ENCODE assay signal across 7 cellular contexts in the genomic region with DNA sequence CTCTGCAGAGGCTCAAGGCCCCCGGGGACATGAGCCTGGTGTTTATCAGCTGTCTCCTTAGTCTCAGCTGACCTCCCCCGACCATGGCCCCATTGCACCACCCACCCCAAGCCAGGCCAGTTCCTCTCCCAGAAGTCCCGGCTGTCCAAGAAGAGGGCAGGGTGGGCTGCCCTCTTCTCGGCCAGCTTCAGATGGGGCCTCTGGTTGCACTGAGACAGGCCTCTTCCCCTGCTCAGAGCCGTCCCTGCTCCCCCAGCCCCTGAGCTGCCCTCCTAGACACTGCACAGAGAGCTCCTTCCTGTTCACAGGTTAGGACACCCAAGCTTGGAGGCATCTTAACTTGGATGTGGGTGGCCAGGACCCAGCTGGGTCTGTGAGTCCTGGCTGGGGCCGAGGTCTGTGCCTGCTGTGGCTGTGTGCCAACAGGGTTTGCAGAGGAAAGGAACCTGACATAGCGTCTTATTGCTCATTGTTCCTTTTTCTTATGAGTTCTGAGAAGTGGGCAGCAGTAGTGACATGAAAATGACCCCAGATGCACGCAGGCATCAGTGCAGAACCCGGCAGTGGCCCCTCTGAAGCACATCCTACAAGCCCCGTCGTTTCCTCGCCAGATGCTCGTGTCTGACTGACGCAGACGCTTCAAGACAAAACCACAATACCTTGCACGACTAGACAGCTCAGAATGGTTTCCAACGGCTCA. TPM values are rescaled to one million over a fixed set of nuclear protein-coding genes. Genes with fewer than 3 reads are reported as not detected.
DNase-seq lines count a peak whose midpoint lies in the region; ATAC-seq, FAIRE-seq and TF ChIP-seq lines count a peak whose summit lies in the region.

No MANE protein-coding gene starts in this region.

- whole genome bisulfite sequencing in hepatocyte (ENCODE audit: low lambda C conversion rate, missing lambda C conversion rate) = 70% methylated on average over 17 of the region's 17 CpGs

- no peak for FAIRE-seq in RCC 7860 (lab: Jason Lieb, UNC)

- H3K27me3 ChIP-seq in hepatocyte = no peaks in the 10 kb centered on the region

- peaks cover 43% of the 10 kb centered on the region for H3K4me1 ChIP-seq in hepatocyte (ENCODE audit: insufficient read depth)

- H3K4me3 ChIP-seq in hepatocyte = no peak overlapping the region

- H3K9me3 ChIP-seq in hepatocyte (ENCODE audit: low read depth) = no peaks in the 10 kb centered on the region

- H3K36me3 ChIP-seq in hepatocyte (replicated peaks; ENCODE audit: insufficient read depth, low read depth) = no peaks in the 10 kb centered on the region

- peaks cover 56% of the 10 kb centered on the region for H3K79me2 ChIP-seq in hepatocyte

- H3K4me2 ChIP-seq in hepatocyte = peak overlapping the region; percentile 80

- H4K20me1 ChIP-seq in hepatocyte (ENCODE audit: insufficient read depth, poor library complexity, severe bottlenecking) = no peaks in the 10 kb centered on the region

- peak; percentile 4 for DNase-seq in RCC 7860 (ENCODE audit: low spot score)
- peak; percentile 76 for DNase-seq in activated naive CD4-positive, alpha-beta T cell treated with Interleukin-2 at 50 U/mL for 16 hours
- DNase-seq in hepatocyte (ENCODE audit: low spot score) = no peak
- DNase-seq in stimulated activated CD4-positive, alpha-beta T cell treated with anti-CD3 and anti-CD28 coated beads, TNF-alpha, amount 100 ng/mL, for 24 hours (ENCODE audit: low read depth in 3 of 3) = peak; percentile 47 to 66 (median 48)
- no peak for DNase-seq in AG08395 (ENCODE audit: low spot score)
- DNase-seq in NCI-H146 (lab: John Stamatoyannopoulos, UW) = no peak

- no peaks in the 10 kb centered on the region for H3K9me2 ChIP-seq in hepatocyte (replicated peaks; ENCODE audit: insufficient read depth)

- peak overlapping the region; percentile 92 for H3K27ac ChIP-seq in hepatocyte

- no peak for TF ChIP-seq CTCF in hepatocyte (IDR thresholded peaks at IDR 0.05; ENCODE audit: poor library complexity)

- ATAC-seq in GM21447 (IDR thresholded peaks at IDR 0.05; ENCODE audit: unreplicated experiment) = peak; percentile 26

- H2AFZ ChIP-seq in hepatocyte = no peak overlapping the region

RNA-seq across cellular contexts. Expression of a gene that starts 5.5 kb away (rescaled TPM):
- 25.4 and 25.9 TPM in 2 replicates for total RNA-seq in hepatocyte
- polyA plus RNA-seq in hepatocyte = 62.3 and 70.5 TPM in 2 replicates

RNA-seq across cellular contexts. Expression of a gene that starts 9.6 kb away (rescaled TPM):
- total RNA-seq in hepatocyte = 27.3 and 31.6 TPM in 2 replicates
- 35.2 and 37.7 TPM in 2 replicates for polyA plus RNA-seq in hepatocyte

RNA-seq across cellular contexts. Expression of a gene that starts 20.7 kb away (rescaled TPM):
- total RNA-seq in hepatocyte = 0.60 and 2.1 TPM in 2 replicates
- 0.44 and 1.2 TPM in 2 replicates for polyA plus RNA-seq in hepatocyte

RNA-seq across cellular contexts. Expression of a gene that starts 53.6 kb away (rescaled TPM):
- 14.0 and 26.2 TPM in 2 replicates for total RNA-seq in hepatocyte
- polyA plus RNA-seq in hepatocyte = 31.5 and 44.1 TPM in 2 replicates

RNA-seq across cellular contexts. Expression of a gene that starts 59.9 kb away (rescaled TPM):
- total RNA-seq in hepatocyte = 21.5 and 23.8 TPM in 2 replicates
- polyA plus RNA-seq in hepatocyte = 30.2 and 40.5 TPM in 2 replicates

Comparison
In these comparisons a context has a peak if more than half of its experiments do, and no peak if none do; other contexts are left out.
1. DNase-seq: peak in RCC 7860 (single experiment), activated naive CD4-positive, alpha-beta T cell treated with Interleukin-2 at 50 U/mL for 16 hours (single experiment) and stimulated activated CD4-positive, alpha-beta T cell treated with anti-CD3 and anti-CD28 coated beads, TNF-alpha, amount 100 ng/mL, for 24 hours (3 of 3); none in hepatocyte (single experiment), AG08395 (single experiment) and NCI-H146 (single experiment).